ENCODE assay signal across 8 cellular contexts in the genomic region with DNA sequence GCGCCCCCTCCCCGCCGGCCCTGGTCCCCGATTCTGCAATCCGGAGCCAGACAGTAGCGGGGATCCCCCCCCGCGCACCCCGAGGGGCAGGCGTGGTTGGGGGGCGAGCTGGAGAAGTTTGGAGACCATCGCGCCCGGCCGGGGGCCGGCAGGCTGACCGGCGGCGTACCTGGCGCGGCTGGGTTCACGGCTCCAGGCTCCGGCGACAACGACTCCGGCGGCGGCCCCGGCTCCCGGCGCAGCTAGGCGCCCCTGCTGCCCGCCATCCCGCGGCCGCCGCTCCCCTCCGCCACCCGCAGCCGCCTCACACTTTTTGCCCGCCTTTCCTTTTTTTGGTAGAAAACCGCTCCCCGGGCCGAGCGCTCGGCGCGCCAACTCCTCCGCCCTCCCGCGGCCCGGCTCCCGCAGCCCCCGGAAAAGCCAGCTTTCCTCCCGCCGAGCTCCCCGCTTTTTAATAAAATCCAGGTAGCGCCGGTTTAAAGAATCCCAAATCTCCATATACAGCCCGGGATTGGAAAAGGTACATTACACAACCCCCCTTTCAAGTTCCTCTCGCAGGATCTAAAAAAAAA. TPM values are rescaled to one million over a fixed set of nuclear protein-coding genes. Genes with fewer than 3 reads are reported as not detected.
A peak's percentile ranks its signal among the peaks of the same experiment; 100 is the strongest.
DNase-seq lines count a peak whose midpoint lies in the region; ATAC-seq and TF ChIP-seq lines count a peak whose summit lies in the region.

A gene with protein sequence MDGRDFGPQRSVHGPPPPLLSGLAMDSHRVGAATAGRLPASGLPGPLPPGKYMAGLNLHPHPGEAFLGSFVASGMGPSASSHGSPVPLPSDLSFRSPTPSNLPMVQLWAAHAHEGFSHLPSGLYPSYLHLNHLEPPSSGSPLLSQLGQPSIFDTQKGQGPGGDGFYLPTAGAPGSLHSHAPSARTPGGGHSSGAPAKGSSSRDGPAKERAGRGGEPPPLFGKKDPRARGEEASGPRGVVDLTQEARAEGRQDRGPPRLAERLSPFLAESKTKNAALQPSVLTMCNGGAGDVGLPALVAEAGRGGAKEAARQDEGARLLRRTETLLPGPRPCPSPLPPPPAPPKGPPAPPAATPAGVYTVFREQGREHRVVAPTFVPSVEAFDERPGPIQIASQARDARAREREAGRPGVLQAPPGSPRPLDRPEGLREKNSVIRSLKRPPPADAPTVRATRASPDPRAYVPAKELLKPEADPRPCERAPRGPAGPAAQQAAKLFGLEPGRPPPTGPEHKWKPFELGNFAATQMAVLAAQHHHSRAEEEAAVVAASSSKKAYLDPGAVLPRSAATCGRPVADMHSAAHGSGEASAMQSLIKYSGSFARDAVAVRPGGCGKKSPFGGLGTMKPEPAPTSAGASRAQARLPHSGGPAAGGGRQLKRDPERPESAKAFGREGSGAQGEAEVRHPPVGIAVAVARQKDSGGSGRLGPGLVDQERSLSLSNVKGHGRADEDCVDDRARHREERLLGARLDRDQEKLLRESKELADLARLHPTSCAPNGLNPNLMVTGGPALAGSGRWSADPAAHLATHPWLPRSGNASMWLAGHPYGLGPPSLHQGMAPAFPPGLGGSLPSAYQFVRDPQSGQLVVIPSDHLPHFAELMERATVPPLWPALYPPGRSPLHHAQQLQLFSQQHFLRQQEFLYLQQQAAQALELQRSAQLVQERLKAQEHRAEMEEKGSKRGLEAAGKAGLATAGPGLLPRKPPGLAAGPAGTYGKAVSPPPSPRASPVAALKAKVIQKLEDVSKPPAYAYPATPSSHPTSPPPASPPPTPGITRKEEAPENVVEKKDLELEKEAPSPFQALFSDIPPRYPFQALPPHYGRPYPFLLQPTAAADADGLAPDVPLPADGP (N-terminal part only) (minus strand): TSS at position 563 of the 572 bp plus-strand sequence. CDS start 2,588 bp downstream, outside the sequence.

- H3K27ac ChIP-seq in BLaER1 treated with 17β-estradiol and CSF1 and Interleukin-3, amounts not matched to agents 10 nM and 100 nM: peak within 1 kb of the TSS; percentile 29 to 96 (median 76); a peak in 21 of 22 replicates
- no peak within 1 kb of the TSS for H3K27ac ChIP-seq in KMS-11
- peak within 1 kb of the TSS; percentile 99 for H3K27ac ChIP-seq in rectal smooth muscle tissue (ENCODE audit: low read depth, low read length)

- H3K79me2 ChIP-seq in KMS-11 (ENCODE audit: insufficient read depth, low read depth): no peaks in the 10 kb centered on the region

- H3K9ac ChIP-seq in BLaER1 treated with 17β-estradiol and CSF1 and Interleukin-3, amounts not matched to agents 10 nM and 100 nM: peak within 1 kb of the TSS; percentile 63 to 96 (median 75)
- H3K9ac ChIP-seq in KMS-11 (peak within 1 kb of the TSS; percentile 10; the same call in 1 of the 2 replicates), rectal smooth muscle tissue (ENCODE audit: low read length) (peak within 1 kb of the TSS; percentile 93)

- H3K9me3 ChIP-seq in BLaER1 treated with 17β-estradiol and CSF1 and Interleukin-3, amounts not matched to agents 10 nM and 100 nM (replicated peaks in 1 of 11): no peaks in the 10 kb centered on the region

- ATAC-seq in left cardiac atrium (no peak), HG02938 (IDR thresholded peaks at IDR 0.05; ENCODE audit: unreplicated experiment) (no peak)

- peaks cover 0 to 19% (median 0%) of the 10 kb centered on the region in 11 experiments; a peak in 2 of 22 replicates for H3K36me3 ChIP-seq in BLaER1 treated with 17β-estradiol and CSF1 and Interleukin-3, amounts not matched to agents 10 nM and 100 nM
- H3K36me3 ChIP-seq in KMS-11 (ENCODE audit: insufficient read depth) (no peaks in the 10 kb centered on the region), rectal smooth muscle tissue (ENCODE audit: control insufficient read depth, insufficient read depth, low read length) (no peaks in the 10 kb centered on the region)

- peaks cover 36% of the 10 kb centered on the region for H3K4me1 Mint-ChIP-seq in activated naive CD8-positive, alpha-beta T cell (ENCODE audit: low read depth)

- H3K4me1 ChIP-seq in BLaER1 treated with 17β-estradiol and CSF1 and Interleukin-3, amounts not matched to agents 10 nM and 100 nM: peaks cover 35 to 88% (median 82%) of the 10 kb centered on the region in 10 experiments
- H3K4me1 ChIP-seq in KMS-11 (ENCODE audit: low read depth, poor library complexity, severe bottlenecking) (peaks cover 23% of the 10 kb centered on the region), rectal smooth muscle tissue (ENCODE audit: control insufficient read depth, insufficient read depth, low read length) (peaks cover 5% of the 10 kb centered on the region)

- TF ChIP-seq CTCF in KMS-11 (conservative IDR thresholded peaks at IDR 0.05; ENCODE audit: low read depth, low read length): no peak

- peak within 1 kb of the TSS; percentile 92 for H2AFZ ChIP-seq in KMS-11 (ENCODE audit: low read depth)

- H3K36me3 Mint-ChIP-seq in activated naive CD8-positive, alpha-beta T cell: no peaks in the 10 kb centered on the region

- H3K27me3 ChIP-seq in BLaER1 treated with 17β-estradiol and CSF1 and Interleukin-3, amounts not matched to agents 10 nM and 100 nM: peaks cover 60 to 99% (median 96%) of the 10 kb centered on the region in 11 experiments
- H3K27me3 ChIP-seq in KMS-11 (ENCODE audit: insufficient read depth, low read depth): peaks cover 91% of the 10 kb centered on the region
- peaks cover under 1% of the 10 kb centered on the region for H3K27me3 ChIP-seq in rectal smooth muscle tissue (ENCODE audit: control insufficient read depth, insufficient read depth, low read length)

- peaks cover 43 to 94% (median 78%) of the 10 kb centered on the region in 11 experiments for H4K20me1 ChIP-seq in BLaER1 treated with 17β-estradiol and CSF1 and Interleukin-3, amounts not matched to agents 10 nM and 100 nM
- no peaks in the 10 kb centered on the region for H4K20me1 ChIP-seq in KMS-11 (ENCODE audit: insufficient read depth)

- H3K27me3 Mint-ChIP-seq in activated naive CD8-positive, alpha-beta T cell: peaks cover 20% of the 10 kb centered on the region

- no peaks in the 10 kb centered on the region for H3K9me3 Mint-ChIP-seq in activated naive CD8-positive, alpha-beta T cell (ENCODE audit: low read depth)

- H3K4me3 ChIP-seq in BLaER1 treated with 17β-estradiol and CSF1 and Interleukin-3, amounts not matched to agents 10 nM and 100 nM: peak within 1 kb of the TSS; percentile 53 to 86 (median 68)
- H3K4me3 ChIP-seq in KMS-11 (IDR thresholded peaks at IDR 0.05; ENCODE audit: insufficient read depth, low read depth, low read length) (no peak within 1 kb of the TSS), rectal smooth muscle tissue (ENCODE audit: low read length) (peak within 1 kb of the TSS; percentile 98)

- H3K4me3 Mint-ChIP-seq in activated naive CD8-positive, alpha-beta T cell: peak within 1 kb of the TSS; percentile 83

- peak within 1 kb of the TSS; percentile 97 to 100 (median 99) for H3K4me2 ChIP-seq in BLaER1 treated with 17β-estradiol and CSF1 and Interleukin-3, amounts not matched to agents 10 nM and 100 nM
- peak within 1 kb of the TSS; percentile 92 for H3K4me2 ChIP-seq in KMS-11

- intact Hi-C loops in left cardiac atrium (cut with DNase I): no loop called here

- no peak within 1 kb of the TSS for H3K27ac Mint-ChIP-seq in activated naive CD8-positive, alpha-beta T cell

- DNase-seq in left cardiac atrium (peak; percentile 63), glomerular visceral epithelial cell (ENCODE audit: extremely low spot score) (no peak)
- DNase-seq in stimulated activated CD4-positive, alpha-beta T cell treated with anti-CD3 and anti-CD28 coated beads, Interleukin-4, amount 100 ng/mL, for 24 hours: no peak

RNA-seq across cellular contexts. Expression of the gene that starts here (rescaled TPM):
- total RNA-seq in left cardiac atrium: 10 to 100 TPM; 39.4 to 44.7 TPM

Comparison
In these comparisons a context has a peak if more than half of its experiments do, and no peak if none do; other contexts are left out.
1. H3K9ac ChIP-seq: peak in every context shown above with its lines; median percentile 93 in rectal smooth muscle tissue; 75 in BLaER1 treated with 17β-estradiol and CSF1 and Interleukin-3, amounts not matched to agents 10 nM and 100 nM; 10 in KMS-11.